In genomic region chr1:149884433-149885363, GRCh38 we compare ENCODE assay signal across 8 cellular contexts. TPM values are rescaled to one million over a fixed set of nuclear protein-coding genes. Genes with fewer than 3 reads are reported as not detected.
DNase-seq lines count a peak whose midpoint lies in the region; ATAC-seq, FAIRE-seq and TF ChIP-seq lines count a peak whose summit lies in the region.

No MANE protein-coding gene starts in this region.

- H3K9me3 Mint-ChIP-seq in astrocyte (ENCODE audit: unreplicated experiment): no peaks in the 10 kb centered on the region

- TF ChIP-seq CTCF in AG10803 (conservative IDR thresholded peaks at IDR 0.05; ENCODE audit: low read length) (no peak), GM12865 (IDR thresholded peaks at IDR 0.05; ENCODE audit: insufficient read depth, low read depth, low read length, missing control alignments) (no peak), astrocyte (IDR thresholded peaks at IDR 0.05; ENCODE audit: insufficient read depth, low read depth, low read length) (no peak), right lobe of liver (IDR thresholded peaks at IDR 0.05) (no peak), vagina (IDR thresholded peaks at IDR 0.05) (no peak)

- H3K9me3 ChIP-seq in astrocyte (ENCODE audit: insufficient read depth, low read depth, low read length) (no peaks in the 10 kb centered on the region), right lobe of liver (no peaks in the 10 kb centered on the region), vagina (no peaks in the 10 kb centered on the region)

- H3K4me3 Mint-ChIP-seq in astrocyte (ENCODE audit: unreplicated experiment): no peak overlapping the region

- no peak for FAIRE-seq in astrocyte (lab: Jason Lieb, UNC)

- intact Hi-C loops in right lobe of liver (cut with DNase I): no loop called here
- intact Hi-C loops in vagina (cut with DNase I): no loop called here

- peak overlapping the region; percentile 33 for H2AFZ ChIP-seq in astrocyte (ENCODE audit: low read depth, low read length)

- no peaks in the 10 kb centered on the region for H3K27me3 Mint-ChIP-seq in astrocyte (ENCODE audit: low read depth, unreplicated experiment)

- peaks cover 16% of the 10 kb centered on the region for H4K20me1 ChIP-seq in astrocyte (ENCODE audit: insufficient read depth, low read length)

- peak overlapping the region; percentile 93 for H3K4me2 ChIP-seq in astrocyte (ENCODE audit: low read length)

- H3K36me3 Mint-ChIP-seq in astrocyte (ENCODE audit: low read depth, unreplicated experiment): peaks cover 1% of the 10 kb centered on the region

- 3% methylated on average over 9 of the region's 9 CpGs for WGBS in right lobe of liver (ENCODE audit: insufficient coverage, low coverage, low lambda C conversion rate, missing lambda C conversion rate)

- no peak overlapping the region for H3K27ac Mint-ChIP-seq in astrocyte (ENCODE audit: unreplicated experiment)

- H3K27ac ChIP-seq in astrocyte (ENCODE audit: low read depth, low read length) (peak overlapping the region; percentile 95), right lobe of liver (peak overlapping the region; percentile 98 to 99 (median 99)), vagina (peak overlapping the region; percentile 97)

- H3K4me3 ChIP-seq in AG10803 (ENCODE audit: low read length) (peak overlapping the region; percentile 80), GM12865 (ENCODE audit: low read depth, low read length) (peak overlapping the region; percentile 65), astrocyte (ENCODE audit: insufficient read depth, low read depth, low read length) (peak overlapping the region; percentile 88), right lobe of liver (peak overlapping the region; percentile 56 to 69 (median 66)), vagina (peak overlapping the region; percentile 60 to 66)

- H3K27me3 ChIP-seq in astrocyte (ENCODE audit: insufficient read depth, low read length): no peaks in the 10 kb centered on the region
- no peaks in the 10 kb centered on the region for H3K27me3 ChIP-seq in right lobe of liver
- no peaks in the 10 kb centered on the region for H3K27me3 ChIP-seq in vagina

- TF ChIP-seq POLR2A in right lobe of liver (IDR thresholded peaks at IDR 0.05) (no peak), vagina (IDR thresholded peaks at IDR 0.05) (no peak)

- H3K79me2 ChIP-seq in astrocyte (ENCODE audit: insufficient read depth, low read length): peaks cover 17% of the 10 kb centered on the region

- H3K9ac ChIP-seq in astrocyte (ENCODE audit: low read length): peak overlapping the region; percentile 97

- ATAC-seq in right lobe of liver (no peak), HG02759 (IDR thresholded peaks at IDR 0.05; ENCODE audit: unreplicated experiment) (no peak)

- H3K36me3 ChIP-seq in astrocyte (ENCODE audit: insufficient read depth, low read length) (no peaks in the 10 kb centered on the region), right lobe of liver (no peaks in the 10 kb centered on the region), vagina (no peaks in the 10 kb centered on the region)

- DNase-seq in AG10803 (ENCODE audit: low read depth): peak; percentile 5
- DNase-seq in GM12865 (ENCODE audit: low read depth): peak; percentile 74
- DNase-seq in NCI-H460 (ENCODE audit: extremely low read depth, low read depth): peak; percentile 27
- peak; percentile 23 for DNase-seq in astrocyte (ENCODE audit: low read depth)
- DNase-seq in right lobe of liver: no peak
- no peak for DNase-seq in vagina (ENCODE audit: extremely low spot score in 2 of 2)
- DNase-seq in GM19238 (ENCODE audit: insufficient read length, low spot score): no peak

- peaks cover 2% of the 10 kb centered on the region for H3K4me1 Mint-ChIP-seq in astrocyte (ENCODE audit: low read depth, unreplicated experiment)

- peaks cover 10% of the 10 kb centered on the region for H3K4me1 ChIP-seq in astrocyte (ENCODE audit: insufficient read depth, low read length)
- H3K4me1 ChIP-seq in right lobe of liver: peaks cover 0 to 17% (median 7%) of the 10 kb centered on the region in 4 donors
- peaks cover 23% of the 10 kb centered on the region for H3K4me1 ChIP-seq in vagina

RNA-seq across cellular contexts. Expression of gene BOLA1, which starts 14.7 kb away (rescaled TPM):
- 21.7 and 24.9 TPM in 2 replicates for total RNA-seq in NCI-H460 (2014; rRNA removed; shearing (Covaris generic))
- polyA plus RNA-seq in NCI-H460 (2014; cell fraction: nucleus; rRNA removed): 43.8 and 53.3 TPM in 2 replicates
- total RNA-seq in astrocyte (6.1 and 7.0 TPM in 2 replicates), right lobe of liver (10 to 100 TPM in 3 of 6 experiments, 1 to 10 TPM in 3; 8.4 to 23.7 (median 9.5) TPM), vagina (43.0 TPM)

RNA-seq across cellular contexts. Expression of gene SV2A, which starts 32.9 kb away (rescaled TPM):
- total RNA-seq in NCI-H460 (2014; rRNA removed; shearing (Covaris generic)): 0.63 and 1.3 TPM in 2 replicates
- polyA plus RNA-seq in NCI-H460 (2014; cell fraction: nucleus; rRNA removed): 0.22 and 1.2 TPM in 2 replicates
- total RNA-seq in astrocyte (6.4 and 6.8 TPM in 2 replicates), right lobe of liver (under 1 TPM; 0.12 to 0.50 (median 0.25) TPM), vagina (7.6 TPM)

RNA-seq across cellular contexts. Expression of gene SF3B4, which starts 42.9 kb away (rescaled TPM):
- total RNA-seq in NCI-H460 (2014; rRNA removed; shearing (Covaris generic)): 20.0 and 29.4 TPM in 2 replicates
- 20.4 and 21.6 TPM in 2 replicates for polyA plus RNA-seq in NCI-H460 (2014; cell fraction: nucleus; rRNA removed)
- total RNA-seq in astrocyte: 73.2 and 74.0 TPM in 2 replicates
- 10 to 100 TPM in 5 of 6 experiments, 1 to 10 TPM in 1; 8.2 to 18.5 (median 12.2) TPM for total RNA-seq in right lobe of liver
- 21.6 TPM for total RNA-seq in vagina

RNA-seq across cellular contexts. Expression of gene MTMR11, which starts 52.0 kb away (rescaled TPM):
- 8.7 and 10.5 TPM in 2 replicates for total RNA-seq in NCI-H460 (2014; rRNA removed; shearing (Covaris generic))
- 28.0 and 30.1 TPM in 2 replicates for polyA plus RNA-seq in NCI-H460 (2014; cell fraction: nucleus; rRNA removed)
- total RNA-seq in astrocyte (4.0 and 5.0 TPM in 2 replicates), right lobe of liver (1 to 10 TPM in 5 of 6 experiments, under 1 TPM in 1; 0.97 to 7.1 (median 3.6) TPM), vagina (16.9 TPM)

Comparison
In these comparisons a context has a peak if more than half of its experiments do, and no peak if none do; other contexts are left out.
1. DNase-seq: peak in AG10803 (single experiment), GM12865 (single experiment), NCI-H460 (single experiment) and astrocyte (single experiment); none in right lobe of liver (0 of 3), vagina (0 of 2) and GM19238 (single experiment).
2. Peak in every context shown above with its lines, with median percentiles within 50 percentile points of each other: H3K4me3 ChIP-seq and H3K27ac ChIP-seq.